In genomic region chr10:70148516-70148915, GRCh38 we compare ENCODE assay signal across 14 cellular contexts. TPM values are rescaled to one million over a fixed set of nuclear protein-coding genes. Genes with fewer than 3 reads are reported as not detected.
A peak's percentile ranks its signal among the peaks of the same experiment; 100 is the strongest.
DNase-seq lines count a peak whose midpoint lies in the region; ATAC-seq, FAIRE-seq and TF ChIP-seq lines count a peak whose summit lies in the region.
"Had no signal": no experiment of that assay in that cellular context is flagged by ENCODE, and none has a peak within 500 bp of the region (broad histone marks: within the 10 kb centered on the region; RNA-seq: fewer than 3 reads in every experiment).

No MANE protein-coding gene starts in this region.

- no peak overlapping the region for H2AFZ ChIP-seq in endothelial cell of umbilical vein (ENCODE audit: low read depth, low read length)

- no peak for DNase-seq in natural killer cell
- DNase-seq in natural killer cell treated with Interleukin-12 subunit alpha and Interleukin-12 subunit beta and Interleukin-15 and Interleukin-18, amount 100 ng/mL, for 72 hours (ENCODE audit: low spot score): no peak
- no peak for DNase-seq in SK-N-MC (ENCODE audit: low read depth, low spot score)
- no peak for DNase-seq in endothelial cell of umbilical vein (ENCODE audit: low read depth, low spot score)
- no peak for DNase-seq in type B pancreatic cell (ENCODE audit: extremely low spot score, unreplicated experiment)
- DNase-seq in NCI-H146 treated with DMSO at 0.1 percent for 48 hours (lab: John Stamatoyannopoulos, UW; ENCODE audit: unreplicated experiment): no peak
- no peak for DNase-seq in body of pancreas
- no peak for DNase-seq in NCI-H82 (lab: John Stamatoyannopoulos, UW)
- DNase-seq: H9, NCI-H1930, NCI-H526 treated with DMSO at 0.1 percent for 48 hours, SIG-M5 had no signal

- H3K4me1 Mint-ChIP-seq in natural killer cell (peaks cover 30% of the 10 kb centered on the region in 2 donors), type B pancreatic cell (ENCODE audit: unreplicated experiment) (peaks cover 5% of the 10 kb centered on the region)
- peaks cover 20 to 21% of the 10 kb centered on the region in 2 donors for H3K4me1 Mint-ChIP-seq in natural killer cell treated with Interleukin-12 subunit alpha and Interleukin-12 subunit beta and Interleukin-15 and Interleukin-18, amount 100 ng/mL, for 72 hours (ENCODE audit: low read depth in 2 of 2)

- no peaks in the 10 kb centered on the region for H3K9me1 ChIP-seq in endothelial cell of umbilical vein (replicated peaks; ENCODE audit: control insufficient read depth, extremely low read depth, insufficient read depth, low read length)

- H4K20me1 ChIP-seq in endothelial cell of umbilical vein (replicated peaks; ENCODE audit: control insufficient read depth, extremely low read depth, insufficient read depth, low read length): no peaks in the 10 kb centered on the region

- peaks cover 12% of the 10 kb centered on the region for H3K36me3 Mint-ChIP-seq in natural killer cell
- H3K36me3 Mint-ChIP-seq in natural killer cell treated with Interleukin-12 subunit alpha and Interleukin-12 subunit beta and Interleukin-15 and Interleukin-18, amount 100 ng/mL, for 72 hours: peaks cover 22% of the 10 kb centered on the region
- peaks cover 9% of the 10 kb centered on the region for H3K36me3 Mint-ChIP-seq in type B pancreatic cell

- ATAC-seq in natural killer cell: no peak
- no peak for ATAC-seq in natural killer cell treated with Interleukin-12 subunit alpha and Interleukin-12 subunit beta and Interleukin-15 and Interleukin-18, amount 100 ng/mL, for 72 hours
- no peak for ATAC-seq in body of pancreas

- H3K9me3 Mint-ChIP-seq in natural killer cell: no peaks in the 10 kb centered on the region
- H3K9me3 Mint-ChIP-seq in natural killer cell treated with Interleukin-12 subunit alpha and Interleukin-12 subunit beta and Interleukin-15 and Interleukin-18, amount 100 ng/mL, for 72 hours: no peaks in the 10 kb centered on the region
- no peaks in the 10 kb centered on the region for H3K9me3 Mint-ChIP-seq in type B pancreatic cell
- H3K9me3 Mint-ChIP-seq: H9 had no signal

- H3K4me3 ChIP-seq in SK-N-MC (no peak overlapping the region), endothelial cell of umbilical vein (replicated peaks in 1 of 3; ENCODE audit: insufficient read depth in 1 of 3, low read depth in 1 of 3, low read length in 3 of 3) (no peak overlapping the region), body of pancreas (no peak overlapping the region)

- no peak overlapping the region for H3K4me2 ChIP-seq in endothelial cell of umbilical vein (ENCODE audit: insufficient read depth, low read length)

- CTCF ChIA-PET in endothelial cell of umbilical vein (lab: Charles Lee): no interaction called here

- H3K4me1 ChIP-seq in endothelial cell of umbilical vein (ENCODE audit: control insufficient read depth, extremely low read depth, insufficient read depth, low read length): peaks cover 11% of the 10 kb centered on the region
- H3K4me1 ChIP-seq in body of pancreas: peaks cover 20% of the 10 kb centered on the region

- intact Hi-C loops in natural killer cell (cut with micrococcal nuclease) (no loop called here), endothelial cell of umbilical vein (cut with micrococcal nuclease) (loop anchor here (5.0 kb wide), 3 partner anchors 54 to 234 kb away; partner anchors contain the start of genes LRRC20 and PPA1), body of pancreas (cut with DNase I) (no loop called here)

- no peak for TF ChIP-seq POLR2A in endothelial cell of umbilical vein (IDR thresholded peaks at IDR 0.05; ENCODE audit: low read depth, low read length)
- no peak for TF ChIP-seq POLR2A in body of pancreas (IDR thresholded peaks at IDR 0.05)

- WGBS in body of pancreas, 2 donors: 89% methylated on average over 4 to 5 of the region's 5 CpGs

- H3K27ac ChIP-seq in SK-N-MC: 0 out of 2 replicates have a peak overlapping the region, but pooled peaks have one; percentile 36
- no peak overlapping the region for H3K27ac ChIP-seq in endothelial cell of umbilical vein (ENCODE audit: insufficient read depth, low read depth, low read length)
- H3K27ac ChIP-seq in body of pancreas: no peak overlapping the region
- H3K27ac ChIP-seq: HL-60 had no signal

- POLR2A ChIA-PET in endothelial cell of umbilical vein (lab: Charles Lee): no interaction called here

- H3K36me3 ChIP-seq in SK-N-MC (ENCODE audit: insufficient read depth, low read length) (peaks cover 25% of the 10 kb centered on the region), endothelial cell of umbilical vein (ENCODE audit: control insufficient read depth in 2 of 2, extremely low read depth in 1 of 2, insufficient read depth in 2 of 2, low read length in 2 of 2) (peaks cover 10 to 14% of the 10 kb centered on the region in 2 experiments), body of pancreas (replicated peaks in 1 of 2; ENCODE audit: insufficient read depth in 1 of 2, low read depth in 2 of 2) (peaks cover 0 to 9% of the 10 kb centered on the region in 2 donors)

- TF ChIP-seq CTCF in natural killer cell (IDR thresholded peaks at IDR 0.05) (no peak), endothelial cell of umbilical vein (IDR thresholded peaks at IDR 0.05; ENCODE audit: extremely low read depth in 1 of 2, insufficient read depth in 1 of 2, low read depth in 1 of 2, low read length in 2 of 2) (no peak), type B pancreatic cell (conservative IDR thresholded peaks at IDR 0.05) (no peak), body of pancreas (IDR thresholded peaks at IDR 0.05) (no peak)

- peak overlapping the region in 1 of 2 donors; percentile 74 for H3K27ac Mint-ChIP-seq in natural killer cell
- no peak overlapping the region for H3K27ac Mint-ChIP-seq in natural killer cell treated with Interleukin-12 subunit alpha and Interleukin-12 subunit beta and Interleukin-15 and Interleukin-18, amount 100 ng/mL, for 72 hours
- peak overlapping the region; percentile 36 for H3K27ac Mint-ChIP-seq in type B pancreatic cell

- dilution Hi-C loops in endothelial cell of umbilical vein (cut with MboI; ENCODE audit: extremely low pct_ligation_motif_present, low sequenced_read_pairs): no loop called here

- H3K9me3 ChIP-seq in SK-N-MC (ENCODE audit: low read depth, low read length) (no peaks in the 10 kb centered on the region), endothelial cell of umbilical vein (replicated peaks; ENCODE audit: control insufficient read depth, insufficient read depth, low read length) (no peaks in the 10 kb centered on the region), body of pancreas (no peaks in the 10 kb centered on the region)

- FAIRE-seq in endothelial cell of umbilical vein (lab: Jason Lieb, UNC): peak; percentile 49
- FAIRE-seq: GM19239 had no signal

- H3K9ac ChIP-seq in SK-N-MC (ENCODE audit: insufficient read length): no peak overlapping the region
- H3K9ac ChIP-seq in endothelial cell of umbilical vein (replicated peaks; ENCODE audit: extremely low read depth, insufficient read depth, low read length): no peak overlapping the region

- no TSS peak for BruUV-seq in endothelial cell of umbilical vein (replicated peaks; lab: Mats Ljungman, UMichigan)

- peak overlapping the region; percentile 17 for H3K4me3 Mint-ChIP-seq in natural killer cell
- H3K4me3 Mint-ChIP-seq in natural killer cell treated with Interleukin-12 subunit alpha and Interleukin-12 subunit beta and Interleukin-15 and Interleukin-18, amount 100 ng/mL, for 72 hours: no peak overlapping the region
- H3K4me3 Mint-ChIP-seq in type B pancreatic cell: no peak overlapping the region
- H3K4me3 Mint-ChIP-seq: H9 had no signal

- H3K79me2 ChIP-seq in endothelial cell of umbilical vein (ENCODE audit: control insufficient read depth, insufficient read depth, low read length): peaks cover 7% of the 10 kb centered on the region

- H3K27me3 Mint-ChIP-seq in natural killer cell (ENCODE audit: low read depth in 2 of 2) (no peaks in the 10 kb centered on the region), type B pancreatic cell (no peaks in the 10 kb centered on the region)
- H3K27me3 Mint-ChIP-seq in natural killer cell treated with Interleukin-12 subunit alpha and Interleukin-12 subunit beta and Interleukin-15 and Interleukin-18, amount 100 ng/mL, for 72 hours: no peaks in the 10 kb centered on the region

- H3K27me3 ChIP-seq in endothelial cell of umbilical vein (ENCODE audit: control insufficient read depth in 2 of 2, insufficient read depth in 2 of 2, low read length in 2 of 2) (no peaks in the 10 kb centered on the region), body of pancreas (no peaks in the 10 kb centered on the region)

RNA-seq across cellular contexts. Expression of gene TYSND1, which starts 2.0 kb away (rescaled TPM):
- total RNA-seq in natural killer cell (10 to 100 TPM; 12.0 to 17.9 (median 12.4) TPM), endothelial cell of umbilical vein (6.7 and 7.8 TPM in 2 replicates), type B pancreatic cell (ENCODE audit: low replicate concordance) (17.5 and 18.1 TPM in 2 replicates), body of pancreas (10 to 100 TPM; 16.2 to 17.6 TPM)
- total RNA-seq in natural killer cell treated with Interleukin-12 subunit alpha and Interleukin-12 subunit beta and Interleukin-15 and Interleukin-18, amount 100 ng/mL, for 72 hours: 10 to 100 TPM in 1 of 2 donors, 1 to 10 TPM in 1; 8.0 to 13.3 TPM
- polyA plus RNA-seq in endothelial cell of umbilical vein: 5.1 and 5.9 TPM in 2 replicates
- 3.5 and 3.9 TPM in 2 replicates for polyA plus RNA-seq in endothelial cell of umbilical vein (2011; cell fraction: cytosol; rRNA removed)
- polyA plus RNA-seq in endothelial cell of umbilical vein (2011; cell fraction: nucleus; rRNA removed): 11.1 and 11.4 TPM in 2 replicates
- polyA plus RNA-seq in endothelial cell of umbilical vein (2012): 5.7 and 7.2 TPM in 2 replicates
- 3.7 and 5.0 TPM in 2 replicates for polyA minus RNA-seq in endothelial cell of umbilical vein
- polyA minus RNA-seq in endothelial cell of umbilical vein (2011; cell fraction: cytosol; rRNA and poly(A)+ RNA removed): 11.6 TPM
- 3.1 and 3.8 TPM in 2 replicates for polyA minus RNA-seq in endothelial cell of umbilical vein (2011; cell fraction: nucleus; rRNA and poly(A)+ RNA removed)

RNA-seq across cellular contexts. Expression of gene AIFM2, which starts 15.9 kb away (rescaled TPM):
- total RNA-seq in natural killer cell (1 to 10 TPM; 3.7 to 4.2 (median 3.9) TPM), endothelial cell of umbilical vein (6.6 and 8.7 TPM in 2 replicates), type B pancreatic cell (ENCODE audit: low replicate concordance) (5.8 and 8.9 TPM in 2 replicates), body of pancreas (10 to 100 TPM in 1 of 2 donors, 1 to 10 TPM in 1; 4.2 to 12.2 TPM)
- 10 to 100 TPM; 13.0 to 19.9 TPM for total RNA-seq in natural killer cell treated with Interleukin-12 subunit alpha and Interleukin-12 subunit beta and Interleukin-15 and Interleukin-18, amount 100 ng/mL, for 72 hours
- 6.6 and 6.9 TPM in 2 replicates for polyA plus RNA-seq in endothelial cell of umbilical vein
- 6.2 and 6.3 TPM in 2 replicates for polyA plus RNA-seq in endothelial cell of umbilical vein (2011; cell fraction: cytosol; rRNA removed)
- polyA plus RNA-seq in endothelial cell of umbilical vein (2011; cell fraction: nucleus; rRNA removed): 6.4 and 7.0 TPM in 2 replicates
- 7.6 and 9.3 TPM in 2 replicates for polyA plus RNA-seq in endothelial cell of umbilical vein (2012)
- 5.4 and 5.8 TPM in 2 replicates for polyA minus RNA-seq in endothelial cell of umbilical vein
- 10.9 TPM for polyA minus RNA-seq in endothelial cell of umbilical vein (2011; cell fraction: cytosol; rRNA and poly(A)+ RNA removed)
- polyA minus RNA-seq in endothelial cell of umbilical vein (2011; cell fraction: nucleus; rRNA and poly(A)+ RNA removed): 2.8 and 2.9 TPM in 2 replicates

RNA-seq across cellular contexts. Expression of gene SAR1A, which starts 21.8 kb away (rescaled TPM):
- total RNA-seq in natural killer cell (100 to 1,000 TPM; 200 to 212 (median 206) TPM), endothelial cell of umbilical vein (116 and 130 TPM in 2 replicates), type B pancreatic cell (ENCODE audit: low replicate concordance) (131 and 153 TPM in 2 replicates), body of pancreas (10 to 100 TPM; 26.0 to 29.8 TPM)
- 100 to 1,000 TPM; 103 to 131 TPM for total RNA-seq in natural killer cell treated with Interleukin-12 subunit alpha and Interleukin-12 subunit beta and Interleukin-15 and Interleukin-18, amount 100 ng/mL, for 72 hours
- polyA plus RNA-seq in endothelial cell of umbilical vein: 27.3 and 33.2 TPM in 2 replicates
- 35.9 and 36.7 TPM in 2 replicates for polyA plus RNA-seq in endothelial cell of umbilical vein (2011; cell fraction: cytosol; rRNA removed)
- polyA plus RNA-seq in endothelial cell of umbilical vein (2011; cell fraction: nucleus; rRNA removed): 45.5 and 53.4 TPM in 2 replicates
- polyA plus RNA-seq in endothelial cell of umbilical vein (2012): 73.0 and 76.9 TPM in 2 replicates
- polyA minus RNA-seq in endothelial cell of umbilical vein: 155 and 167 TPM in 2 replicates
- polyA minus RNA-seq in endothelial cell of umbilical vein (2011; cell fraction: cytosol; rRNA and poly(A)+ RNA removed): 54.3 TPM
- 40.1 and 64.0 TPM in 2 replicates for polyA minus RNA-seq in endothelial cell of umbilical vein (2011; cell fraction: nucleus; rRNA and poly(A)+ RNA removed)
